31 cellular contexts compared by ENCODE assay signal in the genomic region with DNA sequence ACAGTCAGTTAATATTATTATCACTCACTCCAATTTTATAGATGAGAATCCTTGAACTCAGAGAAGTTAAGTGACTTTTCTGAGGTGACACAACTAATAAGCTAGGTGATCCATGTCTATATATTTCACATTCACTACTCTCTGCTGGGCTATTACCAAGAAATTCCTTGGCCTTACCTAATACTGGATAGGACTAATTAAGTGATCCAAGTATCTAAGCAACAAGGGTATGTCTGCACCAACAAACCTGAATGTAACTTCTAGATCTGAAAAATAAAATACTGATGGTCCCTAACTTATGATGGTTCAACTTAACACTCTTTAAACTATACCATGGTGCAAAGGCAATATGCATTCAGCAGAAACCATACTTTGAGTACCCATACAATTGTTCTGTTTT. TPM values are rescaled to one million over a fixed set of nuclear protein-coding genes. Genes with fewer than 3 reads are reported as not detected.
DNase-seq lines count a peak whose midpoint lies in the region; ATAC-seq and TF ChIP-seq lines count a peak whose summit lies in the region.
"Had no signal": no experiment of that assay in that cellular context is flagged by ENCODE, and none has a peak within 500 bp of the region (broad histone marks: within the 10 kb centered on the region; RNA-seq: fewer than 3 reads in every experiment).

No MANE protein-coding gene starts in this region.

- H3K27ac ChIP-seq in MM.1S (ENCODE audit: low read length) (peak overlapping the region; percentile 73; the same call in 1 of the 2 replicates), osteoblast (ENCODE audit: low read depth, low read length) (no peak overlapping the region)
- H3K27ac ChIP-seq: ascending aorta, coronary artery, heart left ventricle, SJSA1 had no signal

- H3K9ac ChIP-seq in MM.1S (ENCODE audit: low read length) = no peak overlapping the region

- no peak overlapping the region for H3K4me3 ChIP-seq in AG10803 (ENCODE audit: low read length)
- H3K4me3 ChIP-seq in MM.1S (ENCODE audit: low read length) = no peak overlapping the region
- no peak overlapping the region for H3K4me3 ChIP-seq in osteoblast (ENCODE audit: insufficient read depth, low read length)
- H3K4me3 ChIP-seq: ascending aorta, coronary artery, heart left ventricle, SJSA1 had no signal

- H3K27me3 ChIP-seq in MM.1S (replicated peaks; ENCODE audit: insufficient read depth, low read length) (no peaks in the 10 kb centered on the region), osteoblast (ENCODE audit: insufficient read depth, low read length) (no peaks in the 10 kb centered on the region)
- H3K27me3 ChIP-seq: ascending aorta had no signal

- TF ChIP-seq CTCF in AG10803 (conservative IDR thresholded peaks at IDR 0.05; ENCODE audit: low read length) (no peak), MM.1S (IDR thresholded peaks at IDR 0.05; ENCODE audit: low read length) (no peak), osteoblast (IDR thresholded peaks at IDR 0.05; ENCODE audit: extremely low read depth, low read depth, low read length) (no peak)

- H2AFZ ChIP-seq in MM.1S (ENCODE audit: low read length) (no peak overlapping the region), osteoblast (ENCODE audit: low read length) (no peak overlapping the region)

- H3K9me2 ChIP-seq in MM.1S (replicated peaks; ENCODE audit: insufficient read depth, low read length) = no peaks in the 10 kb centered on the region

- H3K36me3 ChIP-seq in MM.1S (replicated peaks; ENCODE audit: insufficient read depth, low read length) (no peaks in the 10 kb centered on the region), osteoblast (ENCODE audit: insufficient read depth, low read length) (no peaks in the 10 kb centered on the region)
- H3K36me3 ChIP-seq: ascending aorta, heart left ventricle, SJSA1 had no signal

- H3K9me3 ChIP-seq in MM.1S (replicated peaks; ENCODE audit: insufficient read depth, low read length) (no peaks in the 10 kb centered on the region), osteoblast (ENCODE audit: low read depth, low read length) (no peaks in the 10 kb centered on the region)
- H3K9me3 ChIP-seq: SJSA1 had no signal

- no peaks in the 10 kb centered on the region for H3K79me2 ChIP-seq in MM.1S (ENCODE audit: low read length)
- H3K79me2 ChIP-seq in osteoblast (ENCODE audit: insufficient read depth, low read length) = no peaks in the 10 kb centered on the region

- peak; percentile 50 for DNase-seq in AG10803 (ENCODE audit: low read depth)
- DNase-seq in MM.1S = no peak
- DNase-seq in osteoblast (ENCODE audit: insufficient read length, low spot score, missing footprints) = no peak
- no peak for DNase-seq in Right ventricle myocardium inferior (ENCODE audit: missing footprints)
- DNase-seq in NCI-H1436 treated with DMSO at 0.1 percent for 48 hours (lab: John Stamatoyannopoulos, UW) = no peak
- DNase-seq in activated CD4-positive, alpha-beta T cell treated with anti-CD3 and anti-CD28 coated beads, Interleukin-2, amount 50 U/mL, for 1 hour = no peak
- DNase-seq: activated gamma-delta T cell; activated naive CD8-positive, alpha-beta T cell treated with anti-CD3 and anti-CD28 coated beads for 36 hours; activated T-cell treated with anti-CD3 and anti-CD28 coated beads, Interleukin-2, amount 50 U/mL, for 24 hours; CD4-positive, alpha-beta T cell; effector CD8-positive, alpha-beta T cell; foreskin melanocyte; heart left ventricle; natural killer cell; NCI-H1048; NCI-H187; NCI-H82; stimulated activated naive CD8-positive, alpha-beta T cell treated with anti-CD3 and anti-CD28 coated beads, Interleukin-15, Interleukin-2, amounts not matched to agents 100 U/mL and 50 U/mL, for 24 hours; T-cell had no signal

- H3K4me1 ChIP-seq in MM.1S (ENCODE audit: low read length) = peaks cover 21% of the 10 kb centered on the region
- H3K4me1 ChIP-seq in osteoblast (ENCODE audit: insufficient read depth, low read length) = peaks cover 20% of the 10 kb centered on the region
- H3K4me1 ChIP-seq: ascending aorta had no signal

- H4K20me1 ChIP-seq in MM.1S (ENCODE audit: insufficient read depth, low read length) (no peaks in the 10 kb centered on the region), osteoblast (ENCODE audit: insufficient read depth, low read length) (no peaks in the 10 kb centered on the region)

- ATAC-seq in esophagus mucosa (peak; percentile 24), GM18502 (IDR thresholded peaks at IDR 0.05; ENCODE audit: poor library complexity, unreplicated experiment) (no peak), Right ventricle myocardium inferior (no peak)
- ATAC-seq: natural killer cell; stimulated activated naive CD8-positive, alpha-beta T cell treated with anti-CD3 and anti-CD28 coated beads, Interleukin-15, Interleukin-2, amounts not matched to agents 100 U/mL and 50 U/mL, for 24 hours; T-cell had no signal

- intact Hi-C loops in Right ventricle myocardium inferior (cut with DNase I) = no loop called here

- H3K4me2 ChIP-seq in MM.1S (ENCODE audit: low read depth, low read length) = no peak overlapping the region
- H3K4me2 ChIP-seq in osteoblast (ENCODE audit: insufficient read depth, low read length) = peak overlapping the region; percentile 55

- peaks cover 5% of the 10 kb centered on the region; the same call in 1 of the 2 replicates for H3F3A ChIP-seq in MM.1S (ENCODE audit: insufficient read depth, low read length)

RNA-seq across cellular contexts. Expression of gene CASQ2, which starts 14.8 kb away (rescaled TPM):
- total RNA-seq in esophagus mucosa (0.92 TPM), osteoblast (not detected in 2 replicates), Right ventricle myocardium inferior (912 TPM)
- total RNA-seq: activated CD4-positive, alpha-beta T cell treated with anti-CD3 and anti-CD28 coated beads, Interleukin-2, amount 10 ng/mL, durations not matched to agents 24 days and 14 days; activated naive CD8-positive, alpha-beta T cell treated with anti-CD3 and anti-CD28 coated beads for 36 hours; CD4-positive, alpha-beta T cell; epithelial cell of proximal tubule; H1; kidney epithelial cell; mononuclear cell; natural killer cell; NCI-H460; SJSA1; T-cell had no signal

RNA-seq across cellular contexts. Expression of gene NHLH2, which starts 57.6 kb away (rescaled TPM):
- 1.1 TPM for total RNA-seq in esophagus mucosa
- not detected in 2 replicates for total RNA-seq in osteoblast
- not detected for total RNA-seq in Right ventricle myocardium inferior
- total RNA-seq: activated CD4-positive, alpha-beta T cell treated with anti-CD3 and anti-CD28 coated beads, Interleukin-2, amount 10 ng/mL, durations not matched to agents 24 days and 14 days; activated naive CD8-positive, alpha-beta T cell treated with anti-CD3 and anti-CD28 coated beads for 36 hours; ascending aorta; CD4-positive, alpha-beta T cell; heart left ventricle; mononuclear cell; natural killer cell; omental fat pad; T-cell had no signal

Comparison
In these comparisons a context has a peak if more than half of its experiments do, and no peak if none do; other contexts are left out.
1. RNA of gene CASQ2, which starts 14.8 kb away (total RNA-seq): 912 TPM in Right ventricle myocardium inferior (single experiment); 0.92 TPM in esophagus mucosa (single experiment) and not detected in osteoblast; every median in the first group is over 100 times any median in the second.